1 cellular context compared by ENCODE assay signal in the genomic region with DNA sequence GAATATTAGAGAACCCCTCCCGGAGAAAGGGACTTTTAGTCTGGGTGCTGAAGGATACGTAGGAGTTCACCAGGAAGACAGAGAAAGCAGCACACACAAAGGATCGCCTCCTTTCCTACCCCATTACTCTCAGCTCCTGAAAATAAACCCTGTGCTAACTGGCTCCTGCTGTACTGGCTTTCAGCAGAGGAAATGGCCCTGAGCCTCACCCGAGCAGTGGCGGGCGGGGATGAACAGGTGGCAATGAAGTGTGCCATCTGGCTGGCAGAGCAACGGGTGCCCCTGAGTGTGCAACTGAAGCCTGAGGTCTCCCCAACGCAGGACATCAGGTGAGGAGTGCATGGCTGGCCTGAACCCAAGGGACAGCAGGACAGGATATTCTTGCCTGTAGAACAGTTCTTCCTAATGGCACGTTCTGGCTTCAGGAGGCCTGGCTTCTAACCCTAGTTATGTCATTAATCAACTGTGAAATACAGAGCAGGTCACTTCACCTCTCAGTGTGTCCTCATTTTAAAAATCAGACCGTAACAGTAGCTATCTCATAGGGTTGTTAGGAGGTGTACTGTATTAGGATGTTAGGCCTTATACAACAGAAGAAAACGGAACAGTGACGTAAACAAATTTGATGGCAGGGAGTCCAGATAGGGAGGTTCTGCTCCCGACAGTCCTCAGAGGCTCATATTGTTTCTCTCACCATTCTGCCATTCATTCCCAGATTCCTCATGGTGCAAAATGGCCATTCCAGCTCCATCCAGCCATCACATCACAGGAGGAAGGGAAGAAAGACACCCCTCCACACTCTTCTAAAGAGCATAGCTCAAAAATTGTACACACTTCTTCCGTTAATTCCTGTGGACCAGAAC.
TF ChIP-seq lines count a peak whose summit lies in the region.

No MANE protein-coding gene starts in this region.

TF ChIP-seq in GM12878, 131 proteins besides CTCF, POLR2A, EP300 and RAD21:
- TF ChIP-seq SUPT20H (IDR thresholded peaks at IDR 0.05; ENCODE audit: borderline replicate concordance, control insufficient read depth, low read depth, low read length) (no peak), POLR2AphosphoS5 (IDR thresholded peaks at IDR 0.05; ENCODE audit: low read length) (no peak), SRF (IDR thresholded peaks at IDR 0.05; ENCODE audit: low read depth in 2 of 2, low read length in 2 of 2) (no peak), TBL1XR1 (IDR thresholded peaks at IDR 0.05; ENCODE audit: low read depth, low read length) (no peak), LARP7 (IDR thresholded peaks at IDR 0.05) (no peak), CBX3 (IDR thresholded peaks at IDR 0.05; ENCODE audit: borderline replicate concordance, low read depth) (no peak), PAX8 (IDR thresholded peaks at IDR 0.05) (no peak), SREBF1 (IDR thresholded peaks at IDR 0.05; ENCODE audit: low read length) (no peak), KLF5 (IDR thresholded peaks at IDR 0.05; ENCODE audit: partially characterized antibody) (no peak), SMAD5 (IDR thresholded peaks at IDR 0.05; ENCODE audit: low read depth) (no peak), MTA2 (IDR thresholded peaks at IDR 0.05; ENCODE audit: low read depth) (no peak), MTA3 (IDR thresholded peaks at IDR 0.05; ENCODE audit: borderline replicate concordance, low read length) (no peak), POLR2AphosphoS2 (IDR thresholded peaks at IDR 0.05; ENCODE audit: low read depth, low read length) (no peak), TARDBP (IDR thresholded peaks at IDR 0.05; ENCODE audit: borderline replicate concordance) (no peak), SMC3 (IDR thresholded peaks at IDR 0.05; ENCODE audit: borderline replicate concordance, low read length) (no peak)
- TF ChIP-seq, protein P1, sequence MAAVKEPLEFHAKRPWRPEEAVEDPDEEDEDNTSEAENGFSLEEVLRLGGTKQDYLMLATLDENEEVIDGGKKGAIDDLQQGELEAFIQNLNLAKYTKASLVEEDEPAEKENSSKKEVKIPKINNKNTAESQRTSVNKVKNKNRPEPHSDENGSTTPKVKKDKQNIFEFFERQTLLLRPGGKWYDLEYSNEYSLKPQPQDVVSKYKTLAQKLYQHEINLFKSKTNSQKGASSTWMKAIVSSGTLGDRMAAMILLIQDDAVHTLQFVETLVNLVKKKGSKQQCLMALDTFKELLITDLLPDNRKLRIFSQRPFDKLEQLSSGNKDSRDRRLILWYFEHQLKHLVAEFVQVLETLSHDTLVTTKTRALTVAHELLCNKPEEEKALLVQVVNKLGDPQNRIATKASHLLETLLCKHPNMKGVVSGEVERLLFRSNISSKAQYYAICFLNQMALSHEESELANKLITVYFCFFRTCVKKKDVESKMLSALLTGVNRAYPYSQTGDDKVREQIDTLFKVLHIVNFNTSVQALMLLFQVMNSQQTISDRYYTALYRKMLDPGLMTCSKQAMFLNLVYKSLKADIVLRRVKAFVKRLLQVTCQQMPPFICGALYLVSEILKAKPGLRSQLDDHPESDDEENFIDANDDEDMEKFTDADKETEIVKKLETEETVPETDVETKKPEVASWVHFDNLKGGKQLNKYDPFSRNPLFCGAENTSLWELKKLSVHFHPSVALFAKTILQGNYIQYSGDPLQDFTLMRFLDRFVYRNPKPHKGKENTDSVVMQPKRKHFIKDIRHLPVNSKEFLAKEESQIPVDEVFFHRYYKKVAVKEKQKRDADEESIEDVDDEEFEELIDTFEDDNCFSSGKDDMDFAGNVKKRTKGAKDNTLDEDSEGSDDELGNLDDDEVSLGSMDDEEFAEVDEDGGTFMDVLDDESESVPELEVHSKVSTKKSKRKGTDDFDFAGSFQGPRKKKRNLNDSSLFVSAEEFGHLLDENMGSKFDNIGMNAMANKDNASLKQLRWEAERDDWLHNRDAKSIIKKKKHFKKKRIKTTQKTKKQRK (IDR thresholded peaks at IDR 0.05; ENCODE audit: low read depth, low read length), result no peak
- TF ChIP-seq, protein P2, sequence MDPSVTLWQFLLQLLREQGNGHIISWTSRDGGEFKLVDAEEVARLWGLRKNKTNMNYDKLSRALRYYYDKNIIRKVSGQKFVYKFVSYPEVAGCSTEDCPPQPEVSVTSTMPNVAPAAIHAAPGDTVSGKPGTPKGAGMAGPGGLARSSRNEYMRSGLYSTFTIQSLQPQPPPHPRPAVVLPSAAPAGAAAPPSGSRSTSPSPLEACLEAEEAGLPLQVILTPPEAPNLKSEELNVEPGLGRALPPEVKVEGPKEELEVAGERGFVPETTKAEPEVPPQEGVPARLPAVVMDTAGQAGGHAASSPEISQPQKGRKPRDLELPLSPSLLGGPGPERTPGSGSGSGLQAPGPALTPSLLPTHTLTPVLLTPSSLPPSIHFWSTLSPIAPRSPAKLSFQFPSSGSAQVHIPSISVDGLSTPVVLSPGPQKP (IDR thresholded peaks at IDR 0.05; ENCODE audit: low read depth, low read length), result no peak
- TF ChIP-seq, protein P3, sequence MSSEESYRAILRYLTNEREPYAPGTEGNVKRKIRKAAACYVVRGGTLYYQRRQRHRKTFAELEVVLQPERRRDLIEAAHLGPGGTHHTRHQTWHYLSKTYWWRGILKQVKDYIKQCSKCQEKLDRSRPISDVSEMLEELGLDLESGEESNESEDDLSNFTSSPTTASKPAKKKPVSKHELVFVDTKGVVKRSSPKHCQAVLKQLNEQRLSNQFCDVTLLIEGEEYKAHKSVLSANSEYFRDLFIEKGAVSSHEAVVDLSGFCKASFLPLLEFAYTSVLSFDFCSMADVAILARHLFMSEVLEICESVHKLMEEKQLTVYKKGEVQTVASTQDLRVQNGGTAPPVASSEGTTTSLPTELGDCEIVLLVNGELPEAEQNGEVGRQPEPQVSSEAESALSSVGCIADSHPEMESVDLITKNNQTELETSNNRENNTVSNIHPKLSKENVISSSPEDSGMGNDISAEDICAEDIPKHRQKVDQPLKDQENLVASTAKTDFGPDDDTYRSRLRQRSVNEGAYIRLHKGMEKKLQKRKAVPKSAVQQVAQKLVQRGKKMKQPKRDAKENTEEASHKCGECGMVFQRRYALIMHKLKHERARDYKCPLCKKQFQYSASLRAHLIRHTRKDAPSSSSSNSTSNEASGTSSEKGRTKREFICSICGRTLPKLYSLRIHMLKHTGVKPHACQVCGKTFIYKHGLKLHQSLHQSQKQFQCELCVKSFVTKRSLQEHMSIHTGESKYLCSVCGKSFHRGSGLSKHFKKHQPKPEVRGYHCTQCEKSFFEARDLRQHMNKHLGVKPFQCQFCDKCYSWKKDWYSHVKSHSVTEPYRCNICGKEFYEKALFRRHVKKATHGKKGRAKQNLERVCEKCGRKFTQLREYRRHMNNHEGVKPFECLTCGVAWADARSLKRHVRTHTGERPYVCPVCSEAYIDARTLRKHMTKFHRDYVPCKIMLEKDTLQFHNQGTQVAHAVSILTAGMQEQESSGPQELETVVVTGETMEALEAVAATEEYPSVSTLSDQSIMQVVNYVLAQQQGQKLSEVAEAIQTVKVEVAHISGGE (CRISPR knock-in tag; IDR thresholded peaks at IDR 0.05), result no peak
- TF ChIP-seq, protein P4, sequence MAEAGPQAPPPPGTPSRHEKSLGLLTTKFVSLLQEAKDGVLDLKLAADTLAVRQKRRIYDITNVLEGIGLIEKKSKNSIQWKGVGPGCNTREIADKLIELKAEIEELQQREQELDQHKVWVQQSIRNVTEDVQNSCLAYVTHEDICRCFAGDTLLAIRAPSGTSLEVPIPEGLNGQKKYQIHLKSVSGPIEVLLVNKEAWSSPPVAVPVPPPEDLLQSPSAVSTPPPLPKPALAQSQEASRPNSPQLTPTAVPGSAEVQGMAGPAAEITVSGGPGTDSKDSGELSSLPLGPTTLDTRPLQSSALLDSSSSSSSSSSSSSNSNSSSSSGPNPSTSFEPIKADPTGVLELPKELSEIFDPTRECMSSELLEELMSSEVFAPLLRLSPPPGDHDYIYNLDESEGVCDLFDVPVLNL (IDR thresholded peaks at IDR 0.05; ENCODE audit: low read depth, low read length), result no peak
